In genomic region chr12:120144215-120144614, GRCh38 we compare ENCODE assay signal across 27 cellular contexts. TPM values are rescaled to one million over a fixed set of nuclear protein-coding genes. Genes with fewer than 3 reads are reported as not detected.
DNase-seq lines count a peak whose midpoint lies in the region; ATAC-seq, FAIRE-seq and TF ChIP-seq lines count a peak whose summit lies in the region.
"Had no signal": no experiment of that assay in that cellular context is flagged by ENCODE, and none has a peak within 500 bp of the region (broad histone marks: within the 10 kb centered on the region; RNA-seq: fewer than 3 reads in every experiment).

No MANE protein-coding gene starts in this region.

- WGBS in mammary epithelial cell (ENCODE audit: low coverage, missing lambda C conversion rate) = 98% methylated on average over 11 of the region's 11 CpGs
- WGBS in HepG2 (ENCODE audit: low lambda C conversion rate) = 97% methylated on average over 9 of the region's 11 CpGs

- no peak for TF ChIP-seq RAD21 in HepG2 (CRISPR knock-in tag; IDR thresholded peaks at IDR 0.05)

- CTCF ChIA-PET in MCF 10A (lab: Yijun Ruan, JAX) (interaction anchor here (0.6 kb wide), 1 partner anchor 28 kb away, joined by 3 read pairs; no protein-coding TSS in a partner anchor), mammary epithelial cell (lab: Charles Lee; ENCODE audit: low non-redundant PET) (no interaction called here), HepG2 (lab: Yijun Ruan, JAX; ENCODE audit: low intra/inter-chr PET ratio, low total read pairs) (no interaction called here)
- CTCF ChIA-PET in activated CD4-positive, alpha-beta T cell treated with anti-CD3 and anti-CD28 coated beads for 36 hours (lab: Charles Lee) = interaction anchor here (0.6 kb wide), 1 partner anchor 176 kb away, joined by 3 read pairs; no protein-coding TSS in a partner anchor

- H3K4me3 Mint-ChIP-seq in MCF 10A (ENCODE audit: unreplicated experiment) = no peak overlapping the region
- no peak overlapping the region for H3K4me3 Mint-ChIP-seq in activated CD4-positive, alpha-beta T cell treated with anti-CD3 and anti-CD28 coated beads for 36 hours
- no peak overlapping the region for H3K4me3 Mint-ChIP-seq in natural killer cell
- H3K4me3 Mint-ChIP-seq: CD14-positive monocyte; CD4-positive, alpha-beta memory T cell; CD4-positive, CD25-positive, alpha-beta regulatory T cell; CD8-positive, alpha-beta memory T cell had no signal

- BruUV-seq in MCF 10A (replicated peaks; lab: Mats Ljungman, UMichigan) (no TSS peak), mammary epithelial cell (replicated peaks; lab: Mats Ljungman, UMichigan) (no TSS peak), HepG2 (replicated peaks; lab: Mats Ljungman, UMichigan) (no TSS peak)

- H3K27ac ChIP-seq in mammary epithelial cell (ENCODE audit: insufficient read depth, low read depth, low read length) (no peak overlapping the region), HepG2 (ENCODE audit: extremely low read length, insufficient read depth, low read length) (no peak overlapping the region)
- H3K27ac ChIP-seq: BLaER1 had no signal

- TF ChIP-seq CTCF in MCF 10A (IDR thresholded peaks at IDR 0.05; ENCODE audit: unreplicated experiment) (no peak), mammary epithelial cell (conservative IDR thresholded peaks at IDR 0.05 in 1 of 2, IDR thresholded peaks at IDR 0.05 in 1 of 2; ENCODE audit: extremely low read depth in 1 of 2, insufficient read depth in 1 of 2, low read depth in 1 of 2, low read length in 2 of 2) (no peak), HepG2 (CRISPR knock-in tag; IDR thresholded peaks at IDR 0.05) (no peak), natural killer cell (IDR thresholded peaks at IDR 0.05) (no peak)

- H3K27me3 ChIP-seq in mammary epithelial cell (ENCODE audit: insufficient read depth, low read length) (no peaks in the 10 kb centered on the region), HepG2 (ENCODE audit: control insufficient read depth in 1 of 2, insufficient read depth in 2 of 2, low read length in 2 of 2) (no peaks in the 10 kb centered on the region)
- H3K27me3 ChIP-seq: BE2C, BLaER1 had no signal

- FAIRE-seq in HepG2 (lab: Jason Lieb, UNC) = no peak
- FAIRE-seq: A204.1, GM12878, GM19239 had no signal

- TF ChIP-seq EP300 in HepG2 (IDR thresholded peaks at IDR 0.05; ENCODE audit: low read depth in 2 of 2, low read length in 2 of 2) (no peak), HepG2 (CRISPR knock-in tag; IDR thresholded peaks at IDR 0.05; ENCODE audit: borderline replicate concordance) (no peak)

- H3K36me3 Mint-ChIP-seq in MCF 10A (ENCODE audit: insufficient read depth, unreplicated experiment) (peaks cover 98% of the 10 kb centered on the region), natural killer cell (peaks cover 28% of the 10 kb centered on the region)
- H3K36me3 Mint-ChIP-seq in activated CD4-positive, alpha-beta T cell treated with anti-CD3 and anti-CD28 coated beads for 36 hours (ENCODE audit: low read depth) = peaks cover 70% of the 10 kb centered on the region

- no peak for TF ChIP-seq POLR2A in HepG2 (IDR thresholded peaks at IDR 0.05; ENCODE audit: insufficient read depth in 1 of 2, low read depth in 2 of 2, low read length in 2 of 2)

- H3K36me3 ChIP-seq in mammary epithelial cell (ENCODE audit: insufficient read depth, low read length) (peaks cover 52% of the 10 kb centered on the region), HepG2 (replicated peaks in 1 of 2; ENCODE audit: control insufficient read depth in 1 of 2, insufficient read depth in 2 of 2, low read length in 2 of 2) (peaks cover 62 to 87% of the 10 kb centered on the region in 2 experiments)

- dilution Hi-C loops in mammary epithelial cell (cut with HindIII; ENCODE audit: low sequenced_read_pairs) = no loop called here

- H2AFZ ChIP-seq in mammary epithelial cell (ENCODE audit: low read depth, low read length) = no peak overlapping the region
- no peak overlapping the region for H2AFZ ChIP-seq in HepG2 (ENCODE audit: low read length)

- no peaks in the 10 kb centered on the region for H3K4me1 Mint-ChIP-seq in MCF 10A (ENCODE audit: insufficient read depth, unreplicated experiment)
- H3K4me1 Mint-ChIP-seq in activated CD4-positive, alpha-beta T cell treated with anti-CD3 and anti-CD28 coated beads for 36 hours = no peaks in the 10 kb centered on the region
- H3K4me1 Mint-ChIP-seq in natural killer cell = no peaks in the 10 kb centered on the region
- H3K4me1 Mint-ChIP-seq: CD14-positive monocyte; CD4-positive, CD25-positive, alpha-beta regulatory T cell; CD8-positive, alpha-beta memory T cell had no signal

- no peaks in the 10 kb centered on the region for H3K9me3 ChIP-seq in mammary epithelial cell (replicated peaks; ENCODE audit: insufficient read depth, low read length)
- no peaks in the 10 kb centered on the region for H3K9me3 ChIP-seq in HepG2 (ENCODE audit: low read length)
- H3K9me3 ChIP-seq: BE2C, BLaER1 had no signal

- no peaks in the 10 kb centered on the region for H4K20me1 ChIP-seq in mammary epithelial cell (ENCODE audit: insufficient read depth, low read length)
- no peaks in the 10 kb centered on the region; the same call in 1 of the 2 replicates for H4K20me1 ChIP-seq in HepG2 (ENCODE audit: insufficient read depth, low read length)

- H3K9me3 Mint-ChIP-seq in MCF 10A (ENCODE audit: unreplicated experiment) = no peaks in the 10 kb centered on the region
- H3K9me3 Mint-ChIP-seq in activated CD4-positive, alpha-beta T cell treated with anti-CD3 and anti-CD28 coated beads for 36 hours (ENCODE audit: low read depth) = no peaks in the 10 kb centered on the region
- no peaks in the 10 kb centered on the region for H3K9me3 Mint-ChIP-seq in natural killer cell
- H3K9me3 Mint-ChIP-seq: CD4-positive, alpha-beta memory T cell; CD4-positive, CD25-positive, alpha-beta regulatory T cell; CD8-positive, alpha-beta memory T cell had no signal

- DNase-seq in MCF 10A (ENCODE audit: unreplicated experiment) (no peak), mammary epithelial cell (no peak), HepG2 (ENCODE audit: low spot score) (no peak), SIG-M5 treated with dmso at 0.1 percent for 504 hours (lab: John Stamatoyannopoulos, UW; ENCODE audit: unreplicated experiment) (no peak), natural killer cell (no peak)
- no peak for DNase-seq in activated CD4-positive, alpha-beta T cell treated with anti-CD3 and anti-CD28 coated beads for 36 hours
- DNase-seq: 8988T; ACHN; BE2C; C1 segment of cervical spinal cord; CD4-positive, alpha-beta memory T cell; CD4-positive, CD25-positive, alpha-beta regulatory T cell; CD8-positive, alpha-beta memory T cell; COR-L47; DMS 273 treated with DMSO at 0.1 percent for 48 hours; DMS153; DMS53; DMS79; DND-41; EL; GDM1 had no signal

- ATAC-seq in esophagus mucosa (peak; percentile 18), HepG2 (no peak; the same call in 2 of the 3 replicates), natural killer cell (no peak)
- no peak for ATAC-seq in activated CD4-positive, alpha-beta T cell treated with anti-CD3 and anti-CD28 coated beads for 36 hours
- ATAC-seq: GM12878 had no signal

- H3K4me1 ChIP-seq in mammary epithelial cell (ENCODE audit: insufficient read depth, low read length) (no peaks in the 10 kb centered on the region), HepG2 (ENCODE audit: insufficient read depth, low read length) (0 out of 2 replicates have a peak, but pooled peaks cover 5% of the 10 kb centered on the region)
- H3K4me1 ChIP-seq: BE2C, BLaER1 had no signal

- no peak overlapping the region for H3K9ac ChIP-seq in mammary epithelial cell (ENCODE audit: insufficient read depth, low read length)
- H3K9ac ChIP-seq in HepG2 (ENCODE audit: insufficient read depth, low read depth, low read length) = no peak overlapping the region
- H3K9ac ChIP-seq: BLaER1 had no signal

- intact Hi-C loops in MCF 10A (cut with micrococcal nuclease) (no loop called here), mammary epithelial cell (cut with micrococcal nuclease) (no loop called here), HepG2 (cut with micrococcal nuclease; ENCODE audit: unreplicated experiment) (no loop called here), natural killer cell (cut with micrococcal nuclease) (no loop called here)
- intact Hi-C loops in activated CD4-positive, alpha-beta T cell treated with anti-CD3 and anti-CD28 coated beads for 36 hours (cut with DNase I, micrococcal nuclease) = loop anchor here in 1 of 2 experiments (5.0 kb wide), 1 partner anchor 43 kb away; no protein-coding TSS in a partner anchor

- H3K4me2 ChIP-seq in mammary epithelial cell (ENCODE audit: insufficient read depth, low read depth, low read length) (no peak overlapping the region), HepG2 (ENCODE audit: low read depth, low read length) (no peak overlapping the region)
- H3K4me2 ChIP-seq: BLaER1 had no signal

- POLR2A ChIA-PET in MCF 10A (lab: Yijun Ruan, JAX) (no interaction called here), HepG2 (lab: Yijun Ruan, JAX) (no interaction called here)
- POLR2A ChIA-PET in activated CD4-positive, alpha-beta T cell treated with anti-CD3 and anti-CD28 coated beads for 36 hours (lab: Charles Lee) = no interaction called here

- H3K79me2 ChIP-seq in mammary epithelial cell (ENCODE audit: insufficient read depth, low read length) (no peaks in the 10 kb centered on the region), HepG2 (ENCODE audit: insufficient read depth, low read length) (no peaks in the 10 kb centered on the region)

- H3K27ac Mint-ChIP-seq in MCF 10A (ENCODE audit: low read depth, unreplicated experiment) = peak overlapping the region; percentile 35
- H3K27ac Mint-ChIP-seq in activated CD4-positive, alpha-beta T cell treated with anti-CD3 and anti-CD28 coated beads for 36 hours = no peak overlapping the region
- no peak overlapping the region for H3K27ac Mint-ChIP-seq in natural killer cell
- H3K27ac Mint-ChIP-seq: CD4-positive, CD25-positive, alpha-beta regulatory T cell; CD8-positive, alpha-beta memory T cell had no signal

- H3K27me3 Mint-ChIP-seq in MCF 10A (ENCODE audit: insufficient read depth, unreplicated experiment) = no peaks in the 10 kb centered on the region
- no peaks in the 10 kb centered on the region for H3K27me3 Mint-ChIP-seq in activated CD4-positive, alpha-beta T cell treated with anti-CD3 and anti-CD28 coated beads for 36 hours
- H3K27me3 Mint-ChIP-seq in natural killer cell (ENCODE audit: low read depth in 2 of 2) = no peaks in the 10 kb centered on the region
- H3K27me3 Mint-ChIP-seq: CD4-positive, alpha-beta memory T cell; CD4-positive, CD25-positive, alpha-beta regulatory T cell; CD8-positive, alpha-beta memory T cell had no signal

- no peak overlapping the region for H3K4me3 ChIP-seq in mammary epithelial cell (replicated peaks in 1 of 3; ENCODE audit: insufficient read depth in 1 of 3, low read depth in 2 of 3, low read length in 3 of 3)
- no peak overlapping the region for H3K4me3 ChIP-seq in HepG2 (replicated peaks in 1 of 3; ENCODE audit: insufficient read depth in 1 of 3, low read depth in 2 of 3, low read length in 3 of 3)
- H3K4me3 ChIP-seq: BLaER1, GM12878 had no signal

- in situ Hi-C loops in mammary epithelial cell (cut with MboI; ENCODE audit: low sequenced_read_pairs in 2 of 2) = no loop called here
- in situ Hi-C loops in HepG2 (cut with HindIII; ENCODE audit: extremely low pct_ligation_motif_present, low pct_unique_long_range_greater_than_20kb) = no loop called here

RNA-seq across cellular contexts. Expression of gene RAB35, which starts 27.7 kb away (rescaled TPM):
- total RNA-seq in MCF 10A (2022) (54.4 and 57.8 TPM in 2 replicates), mammary epithelial cell (10 to 100 TPM; 19.3 to 60.4 TPM), esophagus mucosa (57.7 TPM), HepG2 (2016; rRNA removed; fragmentation: Illumina TruSeq; extraction: Trizol) (25.9 and 29.1 TPM in 2 replicates), natural killer cell (10 to 100 TPM; 65.0 to 85.9 (median 81.2) TPM)
- polyA plus RNA-seq in mammary epithelial cell (39.4 TPM), HepG2 (2011; rRNA removed) (25.2 and 32.2 TPM in 2 replicates)
- 70.6 TPM for polyA minus RNA-seq in mammary epithelial cell
- total RNA-seq in HepG2 (2016; cell fraction: cytosol; rRNA removed; fragmentation: Illumina TruSeq; extraction: Trizol; ENCODE audit: low read depth) = 3.9 and 4.0 TPM in 2 replicates
- total RNA-seq in HepG2 (2016; cell fraction: insoluble cytoplasmic fraction; rRNA removed; fragmentation: Illumina TruSeq; extraction: Trizol) = 24.8 and 29.3 TPM in 2 replicates
- total RNA-seq in HepG2 (2016; cell fraction: membrane; rRNA removed; fragmentation: Illumina TruSeq; extraction: Trizol) = 13.9 and 14.1 TPM in 2 replicates
- total RNA-seq in HepG2 (2016; cell fraction: nucleus; rRNA removed; fragmentation: Illumina TruSeq; extraction: Trizol) = 11.8 and 14.0 TPM in 2 replicates
- polyA plus RNA-seq in HepG2 (2011; cell fraction: cytosol; rRNA removed) = 23.4 and 25.8 TPM in 2 replicates
- 23.2 and 27.6 TPM in 2 replicates for polyA plus RNA-seq in HepG2 (2011; cell fraction: nucleus; rRNA removed)
- 24.8 and 25.8 TPM in 2 replicates for polyA plus RNA-seq in HepG2 (2012)
- polyA plus RNA-seq in HepG2 (2016; cell fraction: cytosol; fragmentation: Illumina TruSeq; extraction: Trizol; ENCODE audit: low read depth) = 4.8 and 4.9 TPM in 2 replicates
- polyA plus RNA-seq in HepG2 (2016; cell fraction: insoluble cytoplasmic fraction; fragmentation: Illumina TruSeq; extraction: Trizol; ENCODE audit: low read depth) = 33.1 and 35.6 TPM in 2 replicates
- polyA plus RNA-seq in HepG2 (2016; cell fraction: membrane; fragmentation: Illumina TruSeq; extraction: Trizol; ENCODE audit: low read depth) = 10.1 and 11.5 TPM in 2 replicates
- 32.5 and 34.1 TPM in 2 replicates for polyA plus RNA-seq in HepG2 (2016; cell fraction: nucleus; fragmentation: Illumina TruSeq; extraction: Trizol; ENCODE audit: insufficient read depth, low read depth)
- 49.8 and 64.9 TPM in 2 replicates for polyA minus RNA-seq in HepG2 (2011; rRNA and poly(A)+ RNA removed; ENCODE audit: low replicate concordance)
- polyA minus RNA-seq in HepG2 (2011; cell fraction: cytosol; rRNA and poly(A)+ RNA removed) = 17.8 and 21.5 TPM in 2 replicates
- polyA minus RNA-seq in HepG2 (2011; cell fraction: nucleus; rRNA and poly(A)+ RNA removed) = 8.6 and 10.9 TPM in 2 replicates
- total RNA-seq in activated CD4-positive, alpha-beta T cell treated with anti-CD3 and anti-CD28 coated beads for 36 hours = 10 to 100 TPM; 58.4 to 63.2 TPM

RNA-seq across cellular contexts. Expression of gene GCN1, which starts 50.3 kb away (rescaled TPM):
- total RNA-seq in MCF 10A (2022) = 116 and 117 TPM in 2 replicates
- 100 to 1,000 TPM in 1 of 2 donors, 10 to 100 TPM in 1; 92.5 to 109 TPM for total RNA-seq in mammary epithelial cell
- polyA plus RNA-seq in mammary epithelial cell = 45.7 TPM
- 341 TPM for polyA minus RNA-seq in mammary epithelial cell
- total RNA-seq in esophagus mucosa = 65.0 TPM
- 66.7 and 83.0 TPM in 2 replicates for total RNA-seq in HepG2 (2016; rRNA removed; fragmentation: Illumina TruSeq; extraction: Trizol)
- total RNA-seq in HepG2 (2016; cell fraction: cytosol; rRNA removed; fragmentation: Illumina TruSeq; extraction: Trizol; ENCODE audit: low read depth) = 59.7 and 67.2 TPM in 2 replicates
- total RNA-seq in HepG2 (2016; cell fraction: insoluble cytoplasmic fraction; rRNA removed; fragmentation: Illumina TruSeq; extraction: Trizol) = 56.9 and 87.0 TPM in 2 replicates
- 19.6 and 22.1 TPM in 2 replicates for total RNA-seq in HepG2 (2016; cell fraction: membrane; rRNA removed; fragmentation: Illumina TruSeq; extraction: Trizol)
- 125 and 128 TPM in 2 replicates for total RNA-seq in HepG2 (2016; cell fraction: nucleus; rRNA removed; fragmentation: Illumina TruSeq; extraction: Trizol)
- polyA plus RNA-seq in HepG2 (2011; rRNA removed) = 55.3 and 58.2 TPM in 2 replicates
- polyA plus RNA-seq in HepG2 (2011; cell fraction: cytosol; rRNA removed) = 20.5 and 25.6 TPM in 2 replicates
- 394 and 725 TPM in 2 replicates for polyA plus RNA-seq in HepG2 (2011; cell fraction: nucleus; rRNA removed)
- 47.0 and 60.6 TPM in 2 replicates for polyA plus RNA-seq in HepG2 (2012)
- polyA plus RNA-seq in HepG2 (2016; cell fraction: cytosol; fragmentation: Illumina TruSeq; extraction: Trizol; ENCODE audit: low read depth) = 1.8 and 2.1 TPM in 2 replicates
- polyA plus RNA-seq in HepG2 (2016; cell fraction: insoluble cytoplasmic fraction; fragmentation: Illumina TruSeq; extraction: Trizol; ENCODE audit: low read depth) = 33.5 and 45.5 TPM in 2 replicates
- 4.1 and 5.4 TPM in 2 replicates for polyA plus RNA-seq in HepG2 (2016; cell fraction: membrane; fragmentation: Illumina TruSeq; extraction: Trizol; ENCODE audit: low read depth)
- polyA plus RNA-seq in HepG2 (2016; cell fraction: nucleus; fragmentation: Illumina TruSeq; extraction: Trizol; ENCODE audit: insufficient read depth, low read depth) = 177 and 198 TPM in 2 replicates
- 204 and 255 TPM in 2 replicates for polyA minus RNA-seq in HepG2 (2011; rRNA and poly(A)+ RNA removed; ENCODE audit: low replicate concordance)
- 59.8 and 61.6 TPM in 2 replicates for polyA minus RNA-seq in HepG2 (2011; cell fraction: cytosol; rRNA and poly(A)+ RNA removed)
- 229 and 237 TPM in 2 replicates for polyA minus RNA-seq in HepG2 (2011; cell fraction: nucleus; rRNA and poly(A)+ RNA removed)
- 100 to 1,000 TPM; 125 to 139 TPM for total RNA-seq in activated CD4-positive, alpha-beta T cell treated with anti-CD3 and anti-CD28 coated beads for 36 hours
- total RNA-seq in natural killer cell = 100 to 1,000 TPM; 119 to 141 (median 120) TPM

RNA-seq across cellular contexts. Expression of gene RPLP0, which starts 56.7 kb away (rescaled TPM):
- 2,870 and 3,181 TPM in 2 replicates for total RNA-seq in MCF 10A (2022)
- 1,000 to 10,000 TPM; 2,131 to 2,307 TPM for total RNA-seq in mammary epithelial cell
- 9,728 TPM for polyA plus RNA-seq in mammary epithelial cell
- 2,830 TPM for polyA minus RNA-seq in mammary epithelial cell
- total RNA-seq in esophagus mucosa = 3,286 TPM
- total RNA-seq in HepG2 (2016; rRNA removed; fragmentation: Illumina TruSeq; extraction: Trizol) = 2,915 and 3,025 TPM in 2 replicates
- 12,942 and 14,844 TPM in 2 replicates for total RNA-seq in HepG2 (2016; cell fraction: cytosol; rRNA removed; fragmentation: Illumina TruSeq; extraction: Trizol; ENCODE audit: low read depth)
- total RNA-seq in HepG2 (2016; cell fraction: insoluble cytoplasmic fraction; rRNA removed; fragmentation: Illumina TruSeq; extraction: Trizol) = 2,993 and 3,024 TPM in 2 replicates
- 11,359 and 11,757 TPM in 2 replicates for total RNA-seq in HepG2 (2016; cell fraction: membrane; rRNA removed; fragmentation: Illumina TruSeq; extraction: Trizol)
- 1,126 and 1,259 TPM in 2 replicates for total RNA-seq in HepG2 (2016; cell fraction: nucleus; rRNA removed; fragmentation: Illumina TruSeq; extraction: Trizol)
- 5,570 and 6,229 TPM in 2 replicates for polyA plus RNA-seq in HepG2 (2011; rRNA removed)
- polyA plus RNA-seq in HepG2 (2011; cell fraction: cytosol; rRNA removed) = 8,040 and 9,457 TPM in 2 replicates
- polyA plus RNA-seq in HepG2 (2011; cell fraction: nucleus; rRNA removed) = 2,511 and 2,559 TPM in 2 replicates
- 2,582 and 3,579 TPM in 2 replicates for polyA plus RNA-seq in HepG2 (2012)
- 15,203 and 16,637 TPM in 2 replicates for polyA plus RNA-seq in HepG2 (2016; cell fraction: cytosol; fragmentation: Illumina TruSeq; extraction: Trizol; ENCODE audit: low read depth)
- polyA plus RNA-seq in HepG2 (2016; cell fraction: insoluble cytoplasmic fraction; fragmentation: Illumina TruSeq; extraction: Trizol; ENCODE audit: low read depth) = 2,845 and 2,926 TPM in 2 replicates
- 10,153 and 10,714 TPM in 2 replicates for polyA plus RNA-seq in HepG2 (2016; cell fraction: membrane; fragmentation: Illumina TruSeq; extraction: Trizol; ENCODE audit: low read depth)
- polyA plus RNA-seq in HepG2 (2016; cell fraction: nucleus; fragmentation: Illumina TruSeq; extraction: Trizol; ENCODE audit: insufficient read depth, low read depth) = 1,939 and 1,982 TPM in 2 replicates
- 4,147 and 6,586 TPM in 2 replicates for polyA minus RNA-seq in HepG2 (2011; rRNA and poly(A)+ RNA removed; ENCODE audit: low replicate concordance)
- 1,238 and 1,297 TPM in 2 replicates for polyA minus RNA-seq in HepG2 (2011; cell fraction: cytosol; rRNA and poly(A)+ RNA removed)
- 657 and 805 TPM in 2 replicates for polyA minus RNA-seq in HepG2 (2011; cell fraction: nucleus; rRNA and poly(A)+ RNA removed)
- total RNA-seq in activated CD4-positive, alpha-beta T cell treated with anti-CD3 and anti-CD28 coated beads for 36 hours = 1,000 to 10,000 TPM; 3,424 to 4,221 TPM
- 100 to 1,000 TPM; 587 to 791 (median 689) TPM for total RNA-seq in natural killer cell

Comparison
In these comparisons a context has a peak if more than half of its experiments do, and no peak if none do; other contexts are left out.
1. CTCF ChIA-PET loops: an anchor here in MCF 10A (0.6 kb wide) and activated CD4-positive, alpha-beta T cell treated with anti-CD3 and anti-CD28 coated beads for 36 hours (0.6 kb wide); none called in mammary epithelial cell and HepG2.